Comparison of ENCODE assay signal across 11 cellular contexts in the genomic region with DNA sequence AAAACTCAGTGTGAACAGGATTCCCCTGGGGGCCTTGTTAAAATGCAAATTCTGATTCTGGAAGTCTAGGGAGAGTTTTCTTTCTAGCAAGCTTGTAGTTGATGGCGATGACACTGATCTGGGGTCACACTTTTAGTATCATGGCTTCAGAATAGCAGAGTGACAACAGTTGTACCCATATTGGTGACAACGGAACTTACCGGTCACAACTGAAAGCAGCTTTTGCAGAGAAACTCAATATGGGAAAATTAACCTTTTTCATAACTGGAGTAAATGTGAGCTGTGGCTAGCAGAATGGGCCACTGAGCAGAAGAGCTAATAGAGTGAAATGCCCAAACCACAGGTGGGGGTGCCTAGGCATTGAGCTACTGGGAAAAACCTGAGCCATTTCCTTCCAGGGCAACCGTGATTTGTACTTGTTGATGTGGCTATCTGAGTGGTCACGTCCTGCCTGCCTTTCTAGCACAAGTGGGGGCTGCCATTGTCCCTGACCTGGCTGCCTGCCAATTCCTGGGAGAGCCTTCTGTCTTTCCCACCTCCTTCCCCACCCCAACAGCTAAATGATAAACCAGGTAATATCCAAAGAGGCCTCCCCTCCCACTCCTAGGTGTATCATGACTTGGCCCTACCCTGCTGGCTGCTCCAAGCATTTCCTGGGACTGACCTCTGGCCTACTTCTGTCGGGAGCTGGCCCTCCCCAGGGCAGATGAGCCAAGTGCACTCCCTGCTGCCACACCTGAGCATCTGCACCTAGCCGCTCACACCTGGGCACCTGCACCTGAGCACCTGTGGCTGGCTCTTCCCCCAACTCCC. TPM values are rescaled to one million over a fixed set of nuclear protein-coding genes. Genes with fewer than 3 reads are reported as not detected.
DNase-seq lines count a peak whose midpoint lies in the region; ATAC-seq, FAIRE-seq and TF ChIP-seq lines count a peak whose summit lies in the region.
"Had no signal": no experiment of that assay in that cellular context is flagged by ENCODE, and none has a peak within 500 bp of the region (broad histone marks: within the 10 kb centered on the region; RNA-seq: fewer than 3 reads in every experiment).

No MANE protein-coding gene starts in this region.

- H3K23me2 ChIP-seq in H1 (ENCODE audit: low read depth, low read length): no peaks in the 10 kb centered on the region; the same call in 1 of the 2 replicates

- POLR2A ChIA-PET in H1 (lab: Charles Lee; ENCODE audit: partially characterized antibody): no interaction called here

- no peak overlapping the region for H2BK120ac ChIP-seq in H1 (replicated peaks; ENCODE audit: low read depth, low read length)

- no peak overlapping the region for H2BK15ac ChIP-seq in H1 (ENCODE audit: low read length)

- DNase-seq in ELF-1 (ENCODE audit: low read depth, low spot score) (peak; percentile 39), H1 (ENCODE audit: low read depth in 1 of 2, low spot score in 2 of 2) (peak; percentile 57 to 64), NCI-H1436 (lab: John Stamatoyannopoulos, UW) (no peak)
- no peak for DNase-seq in T-helper 2 cell treated with Interferon-gamma antibody and Interleukin-4, amounts not matched to agents 5 μg/mL and 100 μg/mL, for 36 hours (ENCODE audit: low spot score)
- no peak for DNase-seq in activated T-cell treated with anti-CD3 and anti-CD28 coated beads, Interleukin-2, amount 50 U/mL, for 1 hour
- DNase-seq: activated naive CD8-positive, alpha-beta T cell treated with anti-CD3 and anti-CD28 coated beads, Interleukin-2, amount 10 ng/mL, durations not matched to agents 7 days and 5 days had no signal

- no peak overlapping the region for H2AFZ ChIP-seq in H1 (ENCODE audit: low read length)

- H3K4me2 ChIP-seq in H1 (ENCODE audit: insufficient read depth in 1 of 2, low read depth in 2 of 2, low read length in 2 of 2): peak overlapping the region in 1 of 2 experiments; percentile 39; a peak in 2 of 4 replicates
- H3K4me2 ChIP-seq: BLaER1 had no signal

- TF ChIP-seq EP300 in H1 (IDR thresholded peaks at IDR 0.05; ENCODE audit: borderline replicate concordance in 1 of 2, low read depth in 2 of 2, low read length in 2 of 2): no peak

- no peak overlapping the region for H2BK12ac ChIP-seq in H1 (ENCODE audit: low read depth, low read length)

- H3K9me3 Mint-ChIP-seq in T-helper 2 cell treated with Interferon-gamma antibody and Interleukin-4, amounts not matched to agents 5 μg/mL and 100 μg/mL, for 36 hours: no peaks in the 10 kb centered on the region

- H3K4ac ChIP-seq in H1 (replicated peaks; ENCODE audit: insufficient read length, low read depth, low read length): no peak overlapping the region

- H4K5ac ChIP-seq in H1 (ENCODE audit: insufficient read length, low read depth, low read length): no peak overlapping the region

- H3K36me3 Mint-ChIP-seq in T-helper 2 cell treated with Interferon-gamma antibody and Interleukin-4, amounts not matched to agents 5 μg/mL and 100 μg/mL, for 36 hours (ENCODE audit: low read depth): no peaks in the 10 kb centered on the region
- H3K36me3 Mint-ChIP-seq: activated naive CD8-positive, alpha-beta T cell treated with anti-CD3 and anti-CD28 coated beads, Interleukin-2, amount 10 ng/mL, durations not matched to agents 7 days and 5 days had no signal

- H4K20me1 ChIP-seq in H1 (replicated peaks in 1 of 2; ENCODE audit: control insufficient read depth in 1 of 2, insufficient read depth in 2 of 2, low read length in 2 of 2): no peaks in the 10 kb centered on the region
- H4K20me1 ChIP-seq: BLaER1 had no signal

- no peak for TF ChIP-seq POLR2A in H1 (IDR thresholded peaks at IDR 0.05; ENCODE audit: control extremely low read depth in 1 of 2, low read depth in 2 of 2, low read length in 2 of 2)

- H3K9me3 ChIP-seq in H1 (ENCODE audit: insufficient read depth in 2 of 2, low read depth in 1 of 2, low read length in 1 of 2): no peaks in the 10 kb centered on the region
- H3K9me3 ChIP-seq: BLaER1, neutrophil had no signal

- peak overlapping the region; percentile 72 for H3K18ac ChIP-seq in H1 (ENCODE audit: extremely low read depth, low read length)

- H3K4me3 Mint-ChIP-seq in T-helper 2 cell treated with Interferon-gamma antibody and Interleukin-4, amounts not matched to agents 5 μg/mL and 100 μg/mL, for 36 hours: no peak overlapping the region
- H3K4me3 Mint-ChIP-seq: activated naive CD8-positive, alpha-beta T cell treated with anti-CD3 and anti-CD28 coated beads, Interleukin-2, amount 10 ng/mL, durations not matched to agents 7 days and 5 days had no signal

- no peak overlapping the region for H2BK20ac ChIP-seq in H1 (ENCODE audit: low read length)

- H2BK5ac ChIP-seq in H1 (ENCODE audit: low read depth, low read length): peak overlapping the region; percentile 57; the same call in 1 of the 2 replicates

- H3K27ac Mint-ChIP-seq in T-helper 2 cell treated with Interferon-gamma antibody and Interleukin-4, amounts not matched to agents 5 μg/mL and 100 μg/mL, for 36 hours: no peak overlapping the region
- H3K27ac Mint-ChIP-seq: activated naive CD8-positive, alpha-beta T cell treated with anti-CD3 and anti-CD28 coated beads, Interleukin-2, amount 10 ng/mL, durations not matched to agents 7 days and 5 days had no signal

- H3K23ac ChIP-seq in H1 (ENCODE audit: insufficient read length): no peak overlapping the region

- no peak overlapping the region for H2AK5ac ChIP-seq in H1 (ENCODE audit: low read depth, low read length)

- H3K4me1 ChIP-seq in H1 (replicated peaks in 1 of 4; ENCODE audit: control insufficient read depth in 3 of 4, insufficient read depth in 4 of 4, low read length in 3 of 4): peaks cover 5 to 24% (median 12%) of the 10 kb centered on the region in 4 experiments
- H3K4me1 ChIP-seq: BLaER1 had no signal

- H3K9ac ChIP-seq in H1 (replicated peaks in 1 of 4; ENCODE audit: extremely low read depth in 1 of 4, low read depth in 3 of 4, low read length in 3 of 4): no peak overlapping the region; a peak in 1 of 7 replicates
- H3K9ac ChIP-seq: BLaER1 had no signal

- no peaks in the 10 kb centered on the region for H3K36me3 ChIP-seq in H1 (ENCODE audit: control insufficient read depth in 2 of 4, insufficient read depth in 4 of 4, low read length in 3 of 4)
- H3K36me3 ChIP-seq: BLaER1, neutrophil had no signal

- H3K79me2 ChIP-seq in H1 (ENCODE audit: control insufficient read depth in 1 of 2, insufficient read depth in 2 of 2, low read length in 2 of 2): no peaks in the 10 kb centered on the region

- H3K27me3 ChIP-seq in H1 (replicated peaks in 1 of 4; ENCODE audit: control insufficient read depth in 3 of 4, extremely low read depth in 1 of 4, insufficient read depth in 3 of 4, low read length in 3 of 4): no peaks in the 10 kb centered on the region
- H3K27me3 ChIP-seq: BLaER1, neutrophil had no signal

- no peak overlapping the region for H3K56ac ChIP-seq in H1 (replicated peaks; ENCODE audit: insufficient read length, low read depth, low read length)

- CTCF ChIA-PET in H1 (lab: Charles Lee; ENCODE audit: partially characterized antibody): interaction anchor here (0.7 to 1.9 kb wide), 18 partner anchors 12 to 704 kb away, joined by 3 to 13 read pairs (median 4); no protein-coding TSS in a partner anchor

- H4K8ac ChIP-seq in H1 (ENCODE audit: extremely low read depth, insufficient read depth, low read length): peak overlapping the region; percentile 20; the same call in 1 of the 2 replicates

- H3K79me1 ChIP-seq in H1 (ENCODE audit: low read depth, low read length): no peaks in the 10 kb centered on the region

- H3K14ac ChIP-seq in H1 (ENCODE audit: insufficient read length): no peak overlapping the region

- H3K4me1 Mint-ChIP-seq in T-helper 2 cell treated with Interferon-gamma antibody and Interleukin-4, amounts not matched to agents 5 μg/mL and 100 μg/mL, for 36 hours (ENCODE audit: low read depth): no peaks in the 10 kb centered on the region
- H3K4me1 Mint-ChIP-seq: activated naive CD8-positive, alpha-beta T cell treated with anti-CD3 and anti-CD28 coated beads, Interleukin-2, amount 10 ng/mL, durations not matched to agents 7 days and 5 days had no signal

- peak; percentile 84 to 87 for TF ChIP-seq RAD21 in H1 (IDR thresholded peaks at IDR 0.05 in 1 of 2, conservative IDR thresholded peaks at IDR 0.05 in 1 of 2; ENCODE audit: low read depth in 2 of 2, low read length in 2 of 2)

- peak; percentile 67 to 81 (median 68) for TF ChIP-seq CTCF in H1 (IDR thresholded peaks at IDR 0.05; ENCODE audit: control extremely low read depth in 1 of 3, insufficient read depth in 1 of 3, low read depth in 1 of 3, low read length in 3 of 3)

- ATAC-seq in GM19372 (IDR thresholded peaks at IDR 0.05; ENCODE audit: low read depth, unreplicated experiment) (peak; percentile 61), HG03196 (IDR thresholded peaks at IDR 0.05; ENCODE audit: unreplicated experiment) (peak; percentile 50), HG02840 (IDR thresholded peaks at IDR 0.05; ENCODE audit: low FRiP score, unreplicated experiment) (no peak)

- no peak overlapping the region for H3K27ac ChIP-seq in H1 (ENCODE audit: low read depth, low read length)
- H3K27ac ChIP-seq: BLaER1, neutrophil had no signal

- no peak for FAIRE-seq in H1 (lab: Jason Lieb, UNC)

- H3K4me3 ChIP-seq in H1 (ENCODE audit: extremely low read depth in 1 of 4, insufficient read depth in 2 of 4, low read depth in 3 of 4, low read length in 4 of 4): no peak overlapping the region
- H3K4me3 ChIP-seq: BLaER1 had no signal

- WGBS in H1 (ENCODE audit: extremely low coverage in 1 of 2, insufficient coverage in 1 of 2, insufficient read length in 1 of 2, insufficient replicate concordance in 2 of 2, low coverage in 1 of 2, low lambda C conversion rate in 2 of 2, missing lambda C conversion rate in 1 of 2), 2 experiments: 68% methylated on average over 7 of the region's 7 CpGs; no CpG with 5 or more reads in 1 of the 2 experiments

- peak overlapping the region; percentile 39 for H4K91ac ChIP-seq in H1 (replicated peaks; ENCODE audit: insufficient read length, low read length)

- H3K27me3 Mint-ChIP-seq in T-helper 2 cell treated with Interferon-gamma antibody and Interleukin-4, amounts not matched to agents 5 μg/mL and 100 μg/mL, for 36 hours (ENCODE audit: low read depth): no peaks in the 10 kb centered on the region

TF ChIP-seq in H1, 55 proteins besides CTCF, POLR2A, EP300 and RAD21 (continues in another document):
- TF ChIP-seq GTF2F1 (IDR thresholded peaks at IDR 0.05; ENCODE audit: borderline replicate concordance, low read depth, low read length) (no peak), RBBP5 (IDR thresholded peaks at IDR 0.05; ENCODE audit: borderline replicate concordance, low read depth, low read length) (peak; percentile 63; the same call in 1 of the 2 replicates), RXRA (IDR thresholded peaks at IDR 0.05; ENCODE audit: insufficient read depth, low read depth, low read length) (peak; percentile 69; the same call in 1 of the 2 replicates)

RNA-seq across cellular contexts. Expression of gene SLC10A2, which starts 1.7 kb away (rescaled TPM):
- not detected in 2 replicates for total RNA-seq in H1 (2021; fragmentation: NEBNext Ultra II Directional; extraction: Animal tissue kit (Norgen Biotek cat#: 25700))
- not detected in 2 replicates for polyA plus RNA-seq in H1 (2011; rRNA removed)
- not detected for polyA plus RNA-seq in H1 (2011; cell fraction: cytosol; rRNA removed)
- not detected for polyA plus RNA-seq in H1 (2011; cell fraction: nucleus; rRNA removed)
- polyA plus RNA-seq in H1 (2012, experiment 1 of 2): not detected in 4 replicates
- not detected for polyA plus RNA-seq in H1 (2012, experiment 2 of 2)
- polyA plus RNA-seq in H1 (2013, experiment 1 of 2): not detected
- polyA plus RNA-seq in H1 (2013, experiment 2 of 2): not detected
- not detected in 2 replicates for polyA minus RNA-seq in H1 (2011; rRNA and poly(A)+ RNA removed)
- polyA minus RNA-seq in H1 (2011; cell fraction: cytosol; rRNA and poly(A)+ RNA removed): not detected
- polyA minus RNA-seq in H1 (2011; cell fraction: nucleus; rRNA and poly(A)+ RNA removed): not detected
- total RNA-seq: activated naive CD8-positive, alpha-beta T cell treated with anti-CD3 and anti-CD28 coated beads, Interleukin-2, amount 10 ng/mL, durations not matched to agents 7 days and 5 days had no signal

Comparison
In these comparisons a context has a peak if more than half of its experiments do, and no peak if none do; other contexts are left out.
1. DNase-seq: peak in ELF-1 (single experiment) and H1 (2 of 2); none in T-helper 2 cell treated with Interferon-gamma antibody and Interleukin-4, amounts not matched to agents 5 μg/mL and 100 μg/mL, for 36 hours (single experiment), NCI-H1436 (single experiment) and activated T-cell treated with anti-CD3 and anti-CD28 coated beads, Interleukin-2, amount 50 U/mL, for 1 hour (single experiment).